8 cellular contexts compared by ENCODE assay signal in the genomic region with DNA sequence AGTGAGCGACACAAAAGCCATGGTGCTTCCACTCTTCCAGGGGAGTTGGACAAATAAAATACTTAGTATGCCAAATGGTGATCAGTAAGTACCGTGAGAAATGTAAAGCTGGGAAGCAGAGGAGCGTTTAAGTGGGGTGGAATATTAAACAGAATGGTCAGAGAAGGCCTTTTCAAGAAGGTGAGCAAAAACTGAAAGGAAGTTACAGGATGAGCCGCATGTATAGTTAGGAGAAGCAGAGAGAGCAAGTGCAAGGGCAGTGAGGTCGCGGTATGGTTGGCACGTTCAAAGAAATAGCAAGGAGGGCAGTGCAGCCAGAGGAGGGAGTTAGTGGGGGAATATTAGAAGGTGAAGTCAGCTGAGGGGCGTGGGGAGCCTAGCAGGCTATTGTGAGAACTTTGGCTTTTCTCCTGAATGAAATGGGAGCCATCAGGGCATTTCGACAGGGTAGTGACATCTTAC. TPM values are rescaled to one million over a fixed set of nuclear protein-coding genes. Genes with fewer than 3 reads are reported as not detected.
DNase-seq lines count a peak whose midpoint lies in the region; ATAC-seq and TF ChIP-seq lines count a peak whose summit lies in the region.

No MANE protein-coding gene starts in this region.

- peak; percentile 76 for DNase-seq in DMS79 treated with DMSO at 0.1 percent for 48 hours (lab: John Stamatoyannopoulos, UW)
- DNase-seq in caudate nucleus (lab: John Stamatoyannopoulos, UW), result no peak
- no peak for DNase-seq in activated effector memory CD4-positive, alpha-beta T cell treated with Interleukin-2 at 50 U/mL for 16 hours
- DNase-seq in posterior vena cava (ENCODE audit: low spot score), result no peak

- peaks cover 53% of the 10 kb centered on the region for H3K79me2 ChIP-seq in Loucy (ENCODE audit: insufficient read depth, low read length)

- peak overlapping the region; percentile 94 for H2AFZ ChIP-seq in Loucy (ENCODE audit: low read length)

- H3K9me3 ChIP-seq in Loucy (ENCODE audit: insufficient read depth, low read depth, low read length), result no peaks in the 10 kb centered on the region
- no peaks in the 10 kb centered on the region for H3K9me3 ChIP-seq in mucosa of stomach (ENCODE audit: control insufficient read depth, low read length)

- no peaks in the 10 kb centered on the region for H3K36me3 ChIP-seq in Loucy (ENCODE audit: insufficient read depth, low read length)
- peaks cover 6% of the 10 kb centered on the region for H3K36me3 ChIP-seq in mucosa of stomach (ENCODE audit: control insufficient read depth, insufficient read depth, low read length)

- H3K27ac ChIP-seq in caudate nucleus (ENCODE audit: low read depth, low read length), result peak overlapping the region; percentile 97

- no peaks in the 10 kb centered on the region for H3K9me2 ChIP-seq in Loucy (replicated peaks; ENCODE audit: low read depth, low read length)

- H3F3A ChIP-seq in Loucy (ENCODE audit: low read depth), result no peaks in the 10 kb centered on the region; the same call in 1 of the 2 replicates

- no peak for TF ChIP-seq CTCF in Loucy (conservative IDR thresholded peaks at IDR 0.05; ENCODE audit: low read length)

- peak overlapping the region; percentile 93 for H3K4me2 ChIP-seq in Loucy (ENCODE audit: low read depth, low read length, poor library complexity, severe bottlenecking)

- H3K27me3 ChIP-seq in Loucy (ENCODE audit: insufficient read depth, low read length, poor library complexity, severe bottlenecking) (no peaks in the 10 kb centered on the region), mucosa of stomach (ENCODE audit: control insufficient read depth, insufficient read depth, low read length) (no peaks in the 10 kb centered on the region)

- H3K4me3 ChIP-seq in Loucy (ENCODE audit: low read length, poor library complexity, severe bottlenecking) (peak overlapping the region; percentile 91), mucosa of stomach (ENCODE audit: low read length) (peak overlapping the region; percentile 56)

- H3K4me1 ChIP-seq in Loucy (ENCODE audit: insufficient read depth, low read length, poor library complexity, severe bottlenecking) (peaks cover 47% of the 10 kb centered on the region), mucosa of stomach (ENCODE audit: control insufficient read depth, insufficient read depth, low read length) (peaks cover 42% of the 10 kb centered on the region)

- peaks cover 36% of the 10 kb centered on the region for H4K20me1 ChIP-seq in Loucy (ENCODE audit: insufficient read depth, low read length, poor library complexity, severe bottlenecking)

- intact Hi-C loops in posterior vena cava (cut with DNase I), result no loop called here

- ATAC-seq in HG03159 (IDR thresholded peaks at IDR 0.05; ENCODE audit: unreplicated experiment) (no peak), GM21526 (IDR thresholded peaks at IDR 0.05; ENCODE audit: low FRiP score, unreplicated experiment) (no peak)

- peak overlapping the region; percentile 90 for H3K9ac ChIP-seq in Loucy (ENCODE audit: low read depth, low read length, poor library complexity, severe bottlenecking)
- peak overlapping the region; percentile 90 for H3K9ac ChIP-seq in mucosa of stomach (ENCODE audit: low read length)

RNA-seq across cellular contexts. Expression of a gene that starts 0.7 kb away (rescaled TPM):
- total RNA-seq in posterior vena cava, result 10 to 100 TPM; 69.4 to 77.4 TPM

RNA-seq across cellular contexts. Expression of a gene that starts 4.2 kb away (rescaled TPM):
- total RNA-seq in posterior vena cava, result 10 to 100 TPM; 13.5 to 14.5 TPM

RNA-seq across cellular contexts. Expression of a gene that starts 5.0 kb away (rescaled TPM):
- 10 to 100 TPM; 39.0 to 45.7 TPM for total RNA-seq in posterior vena cava

RNA-seq across cellular contexts. Expression of a gene that starts 17.4 kb away (rescaled TPM):
- 1 to 10 TPM; 2.5 to 4.1 TPM for total RNA-seq in posterior vena cava

RNA-seq across cellular contexts. Expression of a gene that starts 27.3 kb away (rescaled TPM):
- total RNA-seq in posterior vena cava, result 10 to 100 TPM; 20.4 to 21.8 TPM
